ENCODE assay signal across 11 cellular contexts in genomic region chr1:8134546-8135235, GRCh38.
DNase-seq lines count a peak whose midpoint lies in the region; ATAC-seq, FAIRE-seq and TF ChIP-seq lines count a peak whose summit lies in the region.
"Had no signal": no experiment of that assay in that cellular context is flagged by ENCODE, and none has a peak within 500 bp of the region (broad histone marks: within the 10 kb centered on the region; RNA-seq: fewer than 3 reads in every experiment).

No MANE protein-coding gene starts in this region.

- TF ChIP-seq EP300 in K562 (IDR thresholded peaks at IDR 0.05; ENCODE audit: low read length), result no peak

- peaks cover 45 to 51% of the 10 kb centered on the region in 2 experiments for H3K27me3 ChIP-seq in K562 (ENCODE audit: control insufficient read depth in 2 of 2, insufficient read depth in 2 of 2, low read length in 2 of 2)
- no peaks in the 10 kb centered on the region for H3K27me3 ChIP-seq in keratinocyte (ENCODE audit: control insufficient read depth, extremely low read depth, insufficient read depth, low read length)
- no peaks in the 10 kb centered on the region for H3K27me3 ChIP-seq in stomach smooth muscle (ENCODE audit: control insufficient read depth in 1 of 2, insufficient read depth in 2 of 2, low read length in 2 of 2)

- H3K79me2 ChIP-seq in K562 (ENCODE audit: control insufficient read depth, insufficient read depth, low read length) (no peaks in the 10 kb centered on the region), keratinocyte (ENCODE audit: control insufficient read depth, insufficient read depth, low read length) (no peaks in the 10 kb centered on the region)

- DNase-seq in HCEC 1CT, result peak; percentile 64
- DNase-seq in K562 (ENCODE audit: extremely low read depth in 1 of 4, low spot score in 3 of 4), result no peak
- no peak for DNase-seq in keratinocyte (ENCODE audit: low read depth, low spot score)
- DNase-seq in lower leg skin (ENCODE audit: low spot score in 2 of 2), result no peak
- DNase-seq in caudate nucleus (lab: John Stamatoyannopoulos, UW), result no peak
- no peak for DNase-seq in NCI-H510A (lab: John Stamatoyannopoulos, UW)
- no peak for DNase-seq in germinal center (ENCODE audit: low spot score)
- DNase-seq: Caco-2, NCI-H146 had no signal

- no peak overlapping the region for H3K27ac ChIP-seq in K562 (ENCODE audit: extremely low read depth, low read depth, low read length)
- H3K27ac ChIP-seq in keratinocyte (ENCODE audit: control insufficient read depth, insufficient read depth, low read length), result no peak overlapping the region
- peak overlapping the region; percentile 93 for H3K27ac ChIP-seq in stomach smooth muscle (ENCODE audit: low read length)
- no peak overlapping the region for H3K27ac ChIP-seq in caudate nucleus (ENCODE audit: low read depth, low read length)

- H3K9me3 ChIP-seq in K562 (replicated peaks; ENCODE audit: control insufficient read depth, insufficient read depth, low read depth, low read length) (no peaks in the 10 kb centered on the region), keratinocyte (ENCODE audit: control insufficient read depth, low read depth, low read length) (no peaks in the 10 kb centered on the region), stomach smooth muscle (ENCODE audit: control insufficient read depth in 2 of 2, low read length in 2 of 2) (no peaks in the 10 kb centered on the region)
- H3K9me3 ChIP-seq: Caco-2 had no signal

- H3K4me1 ChIP-seq in K562 (replicated peaks in 1 of 2; ENCODE audit: control insufficient read depth in 2 of 2, insufficient read depth in 2 of 2, low read length in 2 of 2) (no peaks in the 10 kb centered on the region), keratinocyte (ENCODE audit: control insufficient read depth, extremely low read depth, insufficient read depth, low read length) (peaks cover 33% of the 10 kb centered on the region), stomach smooth muscle (ENCODE audit: control insufficient read depth, insufficient read depth, low read length) (peaks cover 60% of the 10 kb centered on the region)

- H4K20me1 ChIP-seq in K562 (replicated peaks; ENCODE audit: control insufficient read depth, insufficient read depth, low read length), result no peaks in the 10 kb centered on the region
- no peaks in the 10 kb centered on the region for H4K20me1 ChIP-seq in keratinocyte (ENCODE audit: control insufficient read depth, extremely low read depth, insufficient read depth, low read length)

- H3K9ac ChIP-seq in K562 (ENCODE audit: insufficient read depth in 1 of 2, low read depth in 2 of 2, low read length in 2 of 2) (no peak overlapping the region), keratinocyte (ENCODE audit: control insufficient read depth, extremely low read depth, insufficient read depth, low read length) (no peak overlapping the region), stomach smooth muscle (ENCODE audit: low read length in 2 of 2) (peak overlapping the region; percentile 7 to 66)

- H3K9me1 ChIP-seq in K562 (ENCODE audit: control insufficient read depth, insufficient read depth, low read length) (no peaks in the 10 kb centered on the region), keratinocyte (ENCODE audit: control insufficient read depth, extremely low read depth, insufficient read depth, low read length) (no peaks in the 10 kb centered on the region)

- in situ Hi-C loops in K562 (cut with MboI), result no loop called here

- TF ChIP-seq RAD21 in K562 (CRISPR knock-in tag; conservative IDR thresholded peaks at IDR 0.05 in 1 of 2, IDR thresholded peaks at IDR 0.05 in 1 of 2), result no peak

- FAIRE-seq in K562 (lab: Jason Lieb, UNC), result no peak
- FAIRE-seq in keratinocyte (lab: Jason Lieb, UNC), result no peak

- WGBS in K562 (ENCODE audit: insufficient coverage, low coverage, missing lambda C conversion rate), result 12% methylated on average over 14 of the region's 14 CpGs
- 70 to 79% methylated on average over 14 of the region's 14 CpGs for WGBS in lower leg skin, 2 donors

- ATAC-seq in K562, result no peak
- ATAC-seq: stimulated activated effector memory CD8-positive, alpha-beta T cell treated with anti-CD3 and anti-CD28 coated beads, Interleukin-12 subunit alpha, Interleukin-12 subunit beta, amount 100 ng/mL, for 72 hours had no signal

- no peak for TF ChIP-seq POLR2A in K562 (conservative IDR thresholded peaks at IDR 0.05)
- no peak for TF ChIP-seq POLR2A in lower leg skin (IDR thresholded peaks at IDR 0.05)

- no TSS peak for BruUV-seq in K562 (replicated peaks; lab: Mats Ljungman, UMichigan)

- H3K4me3 ChIP-seq in K562 (no peak overlapping the region), keratinocyte (ENCODE audit: control insufficient read depth in 2 of 3, extremely low read depth in 1 of 3, insufficient read depth in 2 of 3, low read depth in 1 of 3, low read length in 3 of 3) (no peak overlapping the region), stomach smooth muscle (ENCODE audit: low read length in 2 of 2) (peak overlapping the region; percentile 20 to 44), lower leg skin (ENCODE audit: low read depth, poor library complexity, severe bottlenecking) (no peak overlapping the region)

- no peak overlapping the region for H2AFZ ChIP-seq in K562 (ENCODE audit: low read depth, low read length)
- H2AFZ ChIP-seq in keratinocyte (ENCODE audit: control insufficient read depth, low read length), result no peak overlapping the region

- dilution Hi-C loops in keratinocyte (cut with MboI; ENCODE audit: extremely low pct_ligation_motif_present, low sequenced_read_pairs), result no loop called here

- CTCF ChIA-PET in K562 (lab: Yijun Ruan, JAX; ENCODE audit: low intra/inter-chr PET ratio), result no interaction called here

- TF ChIP-seq CTCF in K562 (IDR thresholded peaks at IDR 0.05 in 2 of 3, conservative IDR thresholded peaks at IDR 0.05 in 1 of 3; ENCODE audit: insufficient read depth in 2 of 3, low read depth in 1 of 3, low read length in 3 of 3) (no peak), keratinocyte (optimal IDR thresholded peaks at IDR 0.05 in 1 of 3, IDR thresholded peaks at IDR 0.05 in 1 of 3, conservative IDR thresholded peaks at IDR 0.05 in 1 of 3; ENCODE audit: extremely low read depth in 1 of 3, insufficient read depth in 2 of 3, low read length in 3 of 3) (no peak), lower leg skin (IDR thresholded peaks at IDR 0.05) (no peak)

- intact Hi-C loops in K562 (cut with micrococcal nuclease) (no loop called here), lower leg skin (cut with DNase I; ENCODE audit: low total_unique reads) (no loop called here)

- H3K4me2 ChIP-seq in K562 (ENCODE audit: insufficient read depth, low read length), result no peak overlapping the region
- peak overlapping the region; percentile 78 for H3K4me2 ChIP-seq in keratinocyte (ENCODE audit: control insufficient read depth, extremely low read depth, insufficient read depth, low read depth, low read length)

- H3K36me3 ChIP-seq in K562 (ENCODE audit: control insufficient read depth, insufficient read depth, low read length), result no peaks in the 10 kb centered on the region
- H3K36me3 ChIP-seq in keratinocyte (ENCODE audit: control insufficient read depth in 2 of 2, extremely low read depth in 1 of 2, insufficient read depth in 2 of 2, low read length in 2 of 2), result no peaks in the 10 kb centered on the region
- no peaks in the 10 kb centered on the region for H3K36me3 ChIP-seq in stomach smooth muscle (ENCODE audit: control insufficient read depth in 2 of 2, insufficient read depth in 2 of 2, low read length in 2 of 2)

- POLR2A ChIA-PET in K562 (lab: Yijun Ruan, JAX), result interaction anchor here (0.7 to 1.3 kb wide), 3 partner anchors 10 to 124 kb away, joined by 3 to 4 read pairs (median 3); no protein-coding TSS in a partner anchor

TF ChIP-seq in K562, 482 proteins besides CTCF, POLR2A, EP300 and RAD21:
- TF ChIP-seq ZFP36 (IDR thresholded peaks at IDR 0.05; ENCODE audit: low read depth, low read length, partially characterized antibody) (peak; percentile 4), ZNF133 (CRISPR knock-in tag; IDR thresholded peaks at IDR 0.05) (no peak)

Comparison
In these comparisons a context has a peak if more than half of its experiments do, and no peak if none do; other contexts are left out.
1. H3K4me3 ChIP-seq: peak in stomach smooth muscle (2 of 2); none in K562 (single experiment), keratinocyte (0 of 3) and lower leg skin (single experiment).
2. H3K9ac ChIP-seq: peak in stomach smooth muscle (2 of 2); none in K562 (0 of 2) and keratinocyte (single experiment).